Comparison of ENCODE assay signal across 2 cellular contexts in the genomic region with DNA sequence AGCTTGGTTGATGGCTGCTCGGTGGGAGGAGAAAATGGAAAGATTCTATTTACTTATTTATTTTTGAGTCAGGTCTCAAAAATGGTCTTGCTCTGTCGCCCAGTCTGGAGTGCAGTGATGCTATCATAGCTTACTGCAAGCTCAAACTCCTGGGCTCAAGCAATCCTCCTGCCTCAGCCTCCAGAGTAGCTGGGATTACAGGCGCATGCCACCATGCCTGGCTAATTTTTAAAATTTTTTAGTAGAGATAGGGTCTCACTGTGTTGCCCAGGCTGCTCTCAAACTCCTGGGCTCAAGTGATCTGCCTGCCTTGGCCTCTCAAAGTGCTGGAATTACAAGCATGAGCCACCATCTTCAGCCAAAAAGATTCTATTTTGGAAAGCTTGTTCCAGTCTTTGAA.
A peak's percentile ranks its signal among the peaks of the same experiment; 100 is the strongest.
TF ChIP-seq lines count a peak whose summit lies in the region.

No MANE protein-coding gene starts in this region.

TF ChIP-seq in K562, 482 proteins besides CTCF, POLR2A, EP300 and RAD21:
- TF ChIP-seq ZNF121 (CRISPR knock-in tag; conservative IDR thresholded peaks at IDR 0.05): peak; percentile 63; the same call in 1 of the 2 replicates
TF ChIP-seq in K562: peak in this region for 1; not testable (repeated sequence) for 481.

TF ChIP-seq in HepG2, 621 proteins besides CTCF, POLR2A, EP300 and RAD21:
- TF ChIP-seq ZNF121 (CRISPR knock-in tag; IDR thresholded peaks at IDR 0.05): 0 out of 2 replicates have a peak, but pooled peaks have one; percentile 9
